In the genomic region with DNA sequence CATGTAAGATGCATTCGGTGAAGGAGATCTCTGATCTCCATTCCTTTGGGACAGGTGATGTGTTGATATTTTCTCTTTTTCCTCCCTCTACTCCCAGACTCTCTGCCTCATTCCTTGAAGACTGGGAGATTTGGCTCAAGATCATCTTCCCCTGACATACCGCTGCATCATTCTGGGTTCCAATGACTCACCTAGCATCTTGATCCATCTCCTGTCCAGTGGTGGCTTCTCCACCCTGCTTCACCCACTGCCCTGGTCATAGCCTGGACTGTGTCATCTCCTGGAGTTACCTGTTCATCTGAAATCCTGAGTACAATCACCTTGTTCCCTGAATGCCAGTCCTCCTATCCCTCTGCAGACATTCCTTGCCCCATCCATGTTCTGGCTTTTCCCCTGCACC, we compare ENCODE assay signal across 14 cellular contexts. TPM values are rescaled to one million over a fixed set of nuclear protein-coding genes. Genes with fewer than 3 reads are reported as not detected.
A peak's percentile ranks its signal among the peaks of the same experiment; 100 is the strongest.
DNase-seq lines count a peak whose midpoint lies in the region; ATAC-seq and TF ChIP-seq lines count a peak whose summit lies in the region.
"Had no signal": no experiment of that assay in that cellular context is flagged by ENCODE, and none has a peak within 500 bp of the region (broad histone marks: within the 10 kb centered on the region; RNA-seq: fewer than 3 reads in every experiment).

No MANE protein-coding gene starts in this region.

- H4K20me1 ChIP-seq in SK-N-SH (ENCODE audit: insufficient read depth): no peaks in the 10 kb centered on the region
- no peaks in the 10 kb centered on the region for H4K20me1 ChIP-seq in mammary epithelial cell (ENCODE audit: insufficient read depth, low read length)

- no peak overlapping the region for H3K14ac ChIP-seq in mesenchymal stem cell (ENCODE audit: low read length in 2 of 2)

- no peaks in the 10 kb centered on the region for H3K27me3 ChIP-seq in SK-N-SH (ENCODE audit: insufficient read depth)
- H3K27me3 ChIP-seq in mammary epithelial cell (ENCODE audit: insufficient read depth, low read length): no peaks in the 10 kb centered on the region
- no peaks in the 10 kb centered on the region for H3K27me3 ChIP-seq in mesenchymal stem cell (ENCODE audit: control insufficient read depth in 1 of 2, insufficient read depth in 1 of 2, low read length in 2 of 2)
- no peaks in the 10 kb centered on the region for H3K27me3 ChIP-seq in thyroid gland

- H3K27ac ChIP-seq in SK-N-SH (ENCODE audit: low read depth in 2 of 2, low read length in 1 of 2) (peak overlapping the region in 1 of 2 experiments; percentile 65; a peak in 1 of 4 replicates), mammary epithelial cell (ENCODE audit: insufficient read depth, low read depth, low read length) (no peak overlapping the region), mesenchymal stem cell (ENCODE audit: low read length, poor library complexity, severe bottlenecking) (peak overlapping the region; percentile 83), thyroid gland (peak overlapping the region; percentile 70 to 97 (median 96))
- H3K27ac ChIP-seq: 22Rv1 had no signal

- in situ Hi-C loops in mammary epithelial cell (cut with MboI; ENCODE audit: low sequenced_read_pairs in 2 of 2): loop anchor here in 1 of 2 donors (5.0 kb wide), 1 partner anchor 34 kb away; no protein-coding TSS in a partner anchor

- H3K9ac ChIP-seq in SK-N-SH (no peak overlapping the region), mammary epithelial cell (ENCODE audit: insufficient read depth, low read length) (no peak overlapping the region), mesenchymal stem cell (ENCODE audit: low read length) (peak overlapping the region; percentile 77)

- H2AFZ ChIP-seq in SK-N-SH (ENCODE audit: low read depth) (no peak overlapping the region), mammary epithelial cell (ENCODE audit: low read depth, low read length) (no peak overlapping the region), mesenchymal stem cell (ENCODE audit: low read depth, low read length) (no peak overlapping the region)

- H3K79me2 ChIP-seq in SK-N-SH (ENCODE audit: insufficient read depth) (peaks cover 22% of the 10 kb centered on the region), mammary epithelial cell (ENCODE audit: insufficient read depth, low read length) (peaks cover 80% of the 10 kb centered on the region)

- no peak overlapping the region for H2BK5ac ChIP-seq in mesenchymal stem cell (ENCODE audit: low read depth, low read length, poor library complexity, severe bottlenecking)

- peak overlapping the region; percentile 66 for H2AK5ac ChIP-seq in mesenchymal stem cell (ENCODE audit: low read length, severe bottlenecking)

- H2BK12ac ChIP-seq in mesenchymal stem cell (ENCODE audit: low read length in 2 of 2): peak overlapping the region in 1 of 2 experiments; percentile 49

- H3K4me3 ChIP-seq in SK-N-SH (ENCODE audit: low read depth in 2 of 2, low read length in 1 of 2) (no peak overlapping the region), mammary epithelial cell (replicated peaks in 1 of 3; ENCODE audit: insufficient read depth in 1 of 3, low read depth in 2 of 3, low read length in 3 of 3) (no peak overlapping the region), mesenchymal stem cell (ENCODE audit: insufficient read depth in 1 of 2, low read depth in 1 of 2, low read length in 2 of 2) (peak overlapping the region in 1 of 2 experiments; percentile 50), thyroid gland (replicated peaks in 1 of 3) (no peak overlapping the region)

- H2BK15ac ChIP-seq in mesenchymal stem cell (ENCODE audit: low read depth, poor library complexity, severe bottlenecking): no peak overlapping the region

- TF ChIP-seq RAD21 in SK-N-SH (IDR thresholded peaks at IDR 0.05; ENCODE audit: low read length): no peak

- no peak overlapping the region for H3K4me2 ChIP-seq in SK-N-SH
- no peak overlapping the region for H3K4me2 ChIP-seq in mammary epithelial cell (ENCODE audit: insufficient read depth, low read depth, low read length)
- no peak overlapping the region for H3K4me2 ChIP-seq in mesenchymal stem cell (ENCODE audit: low read length, poor library complexity, severe bottlenecking)

- 63% methylated on average over 2 of the region's 2 CpGs for WGBS in SK-N-SH (ENCODE audit: low lambda C conversion rate)
- whole genome bisulfite sequencing in mammary epithelial cell (ENCODE audit: low coverage, missing lambda C conversion rate): 54% methylated on average over 2 of the region's 2 CpGs
- 81% methylated on average over 2 of the region's 2 CpGs for WGBS in mesenchymal stem cell
- 95 to 100% methylated on average over 2 of the region's 2 CpGs for WGBS in thyroid gland, 2 donors

- no peak overlapping the region for H3K18ac ChIP-seq in mesenchymal stem cell (ENCODE audit: low read depth in 1 of 2, low read length in 2 of 2)

- H3K4ac ChIP-seq in mesenchymal stem cell (ENCODE audit: low read depth in 1 of 2, low read length in 2 of 2): no peak overlapping the region

- POLR2A ChIA-PET in SK-N-SH (lab: Yijun Ruan, JAX): no interaction called here

- H3K23ac ChIP-seq in mesenchymal stem cell (ENCODE audit: low read length in 2 of 2): no peak overlapping the region

- ATAC-seq in SK-N-SH treated with all-trans-retinoic acid at 6 μM for 48 hours (no peak), GM21515 (IDR thresholded peaks at IDR 0.05; ENCODE audit: unreplicated experiment) (no peak), HG02798 (IDR thresholded peaks at IDR 0.05; ENCODE audit: poor library complexity, unreplicated experiment) (no peak)
- ATAC-seq: naive thymus-derived CD4-positive, alpha-beta T cell had no signal

- H3K36me3 ChIP-seq in SK-N-SH (replicated peaks in 1 of 2; ENCODE audit: control insufficient read depth in 1 of 2, insufficient read depth in 2 of 2, low read length in 1 of 2): no peaks in the 10 kb centered on the region
- H3K36me3 ChIP-seq in mammary epithelial cell (ENCODE audit: insufficient read depth, low read length): no peaks in the 10 kb centered on the region
- H3K36me3 ChIP-seq in mesenchymal stem cell (ENCODE audit: control insufficient read depth in 1 of 2, insufficient read depth in 2 of 2, low read depth in 1 of 2, low read length in 2 of 2): peaks cover 4 to 20% of the 10 kb centered on the region in 2 experiments
- H3K36me3 ChIP-seq in thyroid gland: no peaks in the 10 kb centered on the region

- no peak overlapping the region for H2BK120ac ChIP-seq in mesenchymal stem cell (ENCODE audit: low read depth, low read length)

- H3K79me1 ChIP-seq in mesenchymal stem cell (replicated peaks; ENCODE audit: low read length, poor library complexity, severe bottlenecking): peaks cover 25% of the 10 kb centered on the region

- H3K4me1 ChIP-seq in SK-N-SH (ENCODE audit: control insufficient read depth in 1 of 2, insufficient read depth in 2 of 2, low read depth in 1 of 2, low read length in 1 of 2) (peaks cover 33 to 43% of the 10 kb centered on the region in 2 experiments; a peak in 3 of 4 replicates), mammary epithelial cell (ENCODE audit: insufficient read depth, low read length) (peaks cover 46% of the 10 kb centered on the region), mesenchymal stem cell (ENCODE audit: control insufficient read depth, insufficient read depth, low read depth, low read length) (peaks cover 31% of the 10 kb centered on the region), thyroid gland (peaks cover 65 to 73% of the 10 kb centered on the region in 2 donors)

- intact Hi-C loops in mammary epithelial cell (cut with micrococcal nuclease): no loop called here
- intact Hi-C loops in thyroid gland (cut with DNase I): no loop called here

- peaks cover 16% of the 10 kb centered on the region for H3F3A ChIP-seq in SK-N-SH (replicated peaks; ENCODE audit: insufficient read depth)

- H3K9me3 ChIP-seq in SK-N-SH (no peaks in the 10 kb centered on the region), mammary epithelial cell (replicated peaks; ENCODE audit: insufficient read depth, low read length) (no peaks in the 10 kb centered on the region), mesenchymal stem cell (ENCODE audit: control insufficient read depth, low read length) (no peaks in the 10 kb centered on the region), thyroid gland (no peaks in the 10 kb centered on the region)

- no peak for TF ChIP-seq EP300 in SK-N-SH (IDR thresholded peaks at IDR 0.05; ENCODE audit: borderline replicate concordance in 1 of 2, low read depth in 1 of 2, low read length in 1 of 2)

- CTCF ChIA-PET in SK-N-SH (lab: Yijun Ruan, JAX) (interaction anchor here (0.8 kb wide), 1 partner anchor 21 kb away, joined by 3 read pairs; no protein-coding TSS in a partner anchor), mammary epithelial cell (lab: Charles Lee; ENCODE audit: low non-redundant PET) (no interaction called here)

- DNase-seq in SK-N-SH (no peak), mammary epithelial cell (peak; percentile 45), mesenchymal stem cell (no peak), thyroid gland (no peak), middle frontal gyrus (ENCODE audit: extremely low spot score, low spot score) (no peak)
- DNase-seq: activated CD4-positive, alpha-beta T cell treated with anti-CD3 and anti-CD28 coated beads for 1 hour; activated effector memory CD4-positive, alpha-beta T cell treated with Interleukin-2 at 50 U/mL for 16 hours; GOT3; naive thymus-derived CD4-positive, alpha-beta T cell; stimulated activated CD4-positive, alpha-beta T cell treated with anti-CD3 and anti-CD28 coated beads, Interleukin-2, amount 100 ng/mL, for 24 hours had no signal

- H3K9me2 ChIP-seq in SK-N-SH: no peaks in the 10 kb centered on the region

- H4K8ac ChIP-seq in mesenchymal stem cell (ENCODE audit: low read length): peak overlapping the region; percentile 7

- no peak for TF ChIP-seq CTCF in SK-N-SH (IDR thresholded peaks at IDR 0.05)
- no peak for TF ChIP-seq CTCF in mammary epithelial cell (conservative IDR thresholded peaks at IDR 0.05 in 1 of 2, IDR thresholded peaks at IDR 0.05 in 1 of 2; ENCODE audit: extremely low read depth in 1 of 2, insufficient read depth in 1 of 2, low read depth in 1 of 2, low read length in 2 of 2)
- TF ChIP-seq CTCF in thyroid gland (IDR thresholded peaks at IDR 0.05): no peak

- dilution Hi-C loops in mammary epithelial cell (cut with HindIII; ENCODE audit: low sequenced_read_pairs): no loop called here

- BruUV-seq in mammary epithelial cell (replicated peaks; lab: Mats Ljungman, UMichigan): no TSS peak

- H4K91ac ChIP-seq in mesenchymal stem cell (ENCODE audit: low read length): peak overlapping the region; percentile 25

- no peak for TF ChIP-seq POLR2A in thyroid gland (IDR thresholded peaks at IDR 0.05)

TF ChIP-seq in SK-N-SH, 30 proteins besides CTCF, POLR2A, EP300 and RAD21 (continues in another document):
- peak; percentile 33; the same call in 1 of the 2 replicates for TF ChIP-seq FOSL2 (IDR thresholded peaks at IDR 0.05; ENCODE audit: borderline replicate concordance, low read depth)

TF ChIP-seq in SK-N-SH treated with all-trans-retinoic acid at 6 μM for 48 hours, 23 proteins besides CTCF, POLR2A, EP300 and RAD21 (continues in another document):
- TF ChIP-seq SNAI2 (CRISPR knock-in tag; IDR thresholded peaks at IDR 0.05): no peak

RNA-seq across cellular contexts. Expression of gene TRAK1, which starts 57.4 kb away (rescaled TPM):
- polyA plus RNA-seq in SK-N-SH (2012; rRNA removed) (11.5 and 12.5 TPM in 2 replicates), mammary epithelial cell (36.6 TPM)
- polyA plus RNA-seq in SK-N-SH (2012; cell fraction: cytosol; rRNA removed): 10.7 and 13.8 TPM in 2 replicates
- 12.5 and 13.9 TPM in 2 replicates for polyA plus RNA-seq in SK-N-SH (2012; cell fraction: nucleus; rRNA removed)
- total RNA-seq in mammary epithelial cell (10 to 100 TPM; 64.5 to 67.2 TPM), thyroid gland (10 to 100 TPM; 46.1 to 87.8 (median 76.4) TPM)
- 56.6 TPM for polyA minus RNA-seq in mammary epithelial cell
- polyA plus RNA-seq in mesenchymal stem cell (2013, experiment 1 of 2): 15.5 TPM
- 15.9 TPM for polyA plus RNA-seq in mesenchymal stem cell (2013, experiment 2 of 2)
